In genomic region chr15:67095834-67096366, GRCh38 we compare ENCODE assay signal across 19 cellular contexts. TPM values are rescaled to one million over a fixed set of nuclear protein-coding genes. Genes with fewer than 3 reads are reported as not detected.
DNase-seq lines count a peak whose midpoint lies in the region; ATAC-seq and TF ChIP-seq lines count a peak whose summit lies in the region.
"Had no signal": no experiment of that assay in that cellular context is flagged by ENCODE, and none has a peak within 500 bp of the region (broad histone marks: within the 10 kb centered on the region; RNA-seq: fewer than 3 reads in every experiment).

No MANE protein-coding gene starts in this region.

- no peak overlapping the region for H2AFZ ChIP-seq in IMR-90 (replicated peaks; ENCODE audit: low read length, poor library complexity)

- H3K4me3 ChIP-seq in IMR-90 (ENCODE audit: insufficient read depth, low read depth, low read length) = no peak overlapping the region
- H3K4me3 ChIP-seq: pancreas, skin epidermis had no signal

- peaks cover 68% of the 10 kb centered on the region for H3K9me1 ChIP-seq in IMR-90 (ENCODE audit: insufficient read depth, low read length)

- peak overlapping the region; percentile 35 for H2BK5ac ChIP-seq in IMR-90 (ENCODE audit: low read depth, low read length, poor library complexity, severe bottlenecking)

- POLR2A ChIA-PET in IMR-90 (lab: Charles Lee; ENCODE audit: unreplicated experiment) = interaction anchor here (0.6 kb wide), 1 partner anchor 32 kb away, joined by 3 read pairs; no protein-coding TSS in a partner anchor

- peak overlapping the region; percentile 35; the same call in 2 of the 3 replicates for H2BK15ac ChIP-seq in IMR-90 (ENCODE audit: low read depth, low read length)

- peak overlapping the region; percentile 12; the same call in 1 of the 2 replicates for H4K5ac ChIP-seq in IMR-90 (ENCODE audit: low read depth, low read length)

- no peaks in the 10 kb centered on the region for H3K27me3 ChIP-seq in IMR-90 (ENCODE audit: control insufficient read depth, insufficient read depth, low read length)
- H3K27me3 ChIP-seq: pancreas had no signal

- no peaks in the 10 kb centered on the region for H3K27me3 Mint-ChIP-seq in activated CD4-positive, alpha-beta T cell treated with anti-CD3 and anti-CD28 coated beads, Interleukin-2, amount 10 ng/mL, durations not matched to agents 24 days and 14 days
- no peaks in the 10 kb centered on the region for H3K27me3 Mint-ChIP-seq in activated T-helper 17 cell treated with anti-CD3 and anti-CD28 coated beads, Interleukin-2, amount 50 U/mL, for 72 hours
- H3K27me3 Mint-ChIP-seq in naive B cell = no peaks in the 10 kb centered on the region
- H3K27me3 Mint-ChIP-seq: stimulated activated memory B cell treated with anti-CD40 and anti-IgM and Interleukin-4, amounts not matched to agents 10 μg/mL and 1 μg/mL and 100 μg/mL, for 72 hours; type B pancreatic cell had no signal

- peak overlapping the region; percentile 95 for H3K27ac Mint-ChIP-seq in activated CD4-positive, alpha-beta T cell treated with anti-CD3 and anti-CD28 coated beads, Interleukin-2, amount 10 ng/mL, durations not matched to agents 24 days and 14 days
- no peak overlapping the region for H3K27ac Mint-ChIP-seq in activated T-helper 17 cell treated with anti-CD3 and anti-CD28 coated beads, Interleukin-2, amount 50 U/mL, for 72 hours
- peak overlapping the region in 5 of 6 donors; percentile 44 to 98 (median 84) for H3K27ac Mint-ChIP-seq in naive B cell
- H3K27ac Mint-ChIP-seq: stimulated activated memory B cell treated with anti-CD40 and anti-IgM and Interleukin-4, amounts not matched to agents 10 μg/mL and 1 μg/mL and 100 μg/mL, for 72 hours; type B pancreatic cell had no signal

- H4K8ac ChIP-seq in IMR-90 (ENCODE audit: low read depth in 2 of 2, low read length in 2 of 2) = peak overlapping the region; percentile 10 to 27; a peak in 2 of 4 replicates

- CTCF ChIA-PET in IMR-90 (lab: Yijun Ruan, JAX) = no interaction called here

- peak; percentile 75 for DNase-seq in activated CD4-positive, alpha-beta T cell treated with anti-CD3 and anti-CD28 coated beads, Interleukin-2, amount 10 ng/mL, durations not matched to agents 24 days and 14 days
- no peak for DNase-seq in activated CD4-positive, alpha-beta T cell treated with anti-CD3 and anti-CD28 coated beads, Interleukin-2, amount 50 U/mL, for 48 hours
- no peak for DNase-seq in IMR-90
- DNase-seq in naive B cell = no peak
- DNase-seq in stimulated activated CD4-positive, alpha-beta T cell treated with anti-CD3 and anti-CD28 coated beads, Interleukin-15, amount 100 ng/mL, for 24 hours = no peak
- DNase-seq in sciatic nerve (ENCODE audit: low spot score) = no peak
- DNase-seq: 8988T, amniotic stem cell, COR-L47, NCI-H1105, NCI-H748 treated with DMSO at 0.1 percent for 48 hours, pancreas had no signal

- TF ChIP-seq POLR2A in IMR-90 (IDR thresholded peaks at IDR 0.05; ENCODE audit: low read depth, low read length) = no peak

- BruUV-seq in IMR-90 (replicated peaks; lab: Mats Ljungman, UMichigan) = no TSS peak

- TF ChIP-seq CTCF in IMR-90 (conservative IDR thresholded peaks at IDR 0.05; ENCODE audit: low read depth, low read length) = no peak

- H3K9me3 ChIP-seq in IMR-90 (ENCODE audit: control insufficient read depth, insufficient read depth, low read length) = no peaks in the 10 kb centered on the region
- H3K9me3 ChIP-seq: pancreas had no signal

- H2AK5ac ChIP-seq in IMR-90 (ENCODE audit: low read depth, low read length) = peak overlapping the region; percentile 78; the same call in 1 of the 2 replicates

- no peak overlapping the region for H3K4me2 ChIP-seq in IMR-90 (ENCODE audit: low read depth, low read length)
- H3K4me2 ChIP-seq: KMS-11 had no signal

- peak overlapping the region; percentile 48 for H3K14ac ChIP-seq in IMR-90 (replicated peaks; ENCODE audit: low read depth, low read length)

- H3K9me3 Mint-ChIP-seq in activated CD4-positive, alpha-beta T cell treated with anti-CD3 and anti-CD28 coated beads, Interleukin-2, amount 10 ng/mL, durations not matched to agents 24 days and 14 days = peaks cover 4% of the 10 kb centered on the region
- H3K9me3 Mint-ChIP-seq in activated T-helper 17 cell treated with anti-CD3 and anti-CD28 coated beads, Interleukin-2, amount 50 U/mL, for 72 hours = no peaks in the 10 kb centered on the region
- H3K9me3 Mint-ChIP-seq in naive B cell = no peaks in the 10 kb centered on the region
- H3K9me3 Mint-ChIP-seq: stimulated activated memory B cell treated with anti-CD40 and anti-IgM and Interleukin-4, amounts not matched to agents 10 μg/mL and 1 μg/mL and 100 μg/mL, for 72 hours; type B pancreatic cell had no signal

- peak overlapping the region; percentile 51 for H3K4ac ChIP-seq in IMR-90 (ENCODE audit: low read depth, low read length)

- no peak overlapping the region for H2AK9ac ChIP-seq in IMR-90 (replicated peaks; ENCODE audit: low read depth, low read length, poor library complexity)

- H2BK120ac ChIP-seq in IMR-90 (ENCODE audit: low read depth, low read length) = peak overlapping the region; percentile 17; the same call in 1 of the 2 replicates

- no peak overlapping the region for H3K27ac ChIP-seq in IMR-90 (ENCODE audit: insufficient read depth, low read length)
- H3K27ac ChIP-seq: KMS-11, pancreas, VCaP had no signal

- no peak overlapping the region for H3K56ac ChIP-seq in IMR-90 (ENCODE audit: extremely low read depth, insufficient read depth, low read length)

- peaks cover 83% of the 10 kb centered on the region for H3K4me1 Mint-ChIP-seq in activated CD4-positive, alpha-beta T cell treated with anti-CD3 and anti-CD28 coated beads, Interleukin-2, amount 10 ng/mL, durations not matched to agents 24 days and 14 days
- H3K4me1 Mint-ChIP-seq in activated T-helper 17 cell treated with anti-CD3 and anti-CD28 coated beads, Interleukin-2, amount 50 U/mL, for 72 hours = peaks cover 64% of the 10 kb centered on the region
- H3K4me1 Mint-ChIP-seq in naive B cell = peaks cover 76 to 94% (median 86%) of the 10 kb centered on the region in 3 donors

- TF ChIP-seq RAD21 in IMR-90 (IDR thresholded peaks at IDR 0.05; ENCODE audit: low read length) = no peak

- dilution Hi-C loops in IMR-90 (cut with HindIII; ENCODE audit: low sequenced_read_pairs, unreplicated experiment) = no loop called here

- peaks cover 94% of the 10 kb centered on the region for H4K20me1 ChIP-seq in IMR-90 (ENCODE audit: insufficient read depth, low read length)

- peak overlapping the region; percentile 27; the same call in 1 of the 2 replicates for H2BK20ac ChIP-seq in IMR-90 (ENCODE audit: low read depth, low read length)

- peak overlapping the region; percentile 11; the same call in 1 of the 2 replicates for H4K91ac ChIP-seq in IMR-90 (ENCODE audit: insufficient read depth, low read depth, low read length)

- no peak for ATAC-seq in IMR-90 (ENCODE audit: low read depth)
- peak; percentile 25 for ATAC-seq in activated T-helper 17 cell treated with anti-CD3 and anti-CD28 coated beads, Interleukin-2, amount 50 U/mL, for 72 hours (replicated peaks)
- ATAC-seq in naive B cell (ENCODE audit: low read depth in 2 of 2) = no peak
- no peak for ATAC-seq in HG02840 (IDR thresholded peaks at IDR 0.05; ENCODE audit: low FRiP score, unreplicated experiment)
- no peak for ATAC-seq in sciatic nerve
- ATAC-seq: pancreas; stimulated activated memory B cell treated with anti-CD40 and anti-IgM and Interleukin-4, amounts not matched to agents 10 μg/mL and 1 μg/mL and 100 μg/mL, for 72 hours had no signal

- peak overlapping the region; percentile 70 for H3K23ac ChIP-seq in IMR-90 (ENCODE audit: low read depth, low read length)

- intact Hi-C loops in activated CD4-positive, alpha-beta T cell treated with anti-CD3 and anti-CD28 coated beads, Interleukin-2, amount 10 ng/mL, durations not matched to agents 24 days and 14 days (cut with micrococcal nuclease) = no loop called here
- intact Hi-C loops in IMR-90 (cut with micrococcal nuclease) (no loop called here), sciatic nerve (cut with DNase I) (no loop called here)

- H3K4me1 ChIP-seq in IMR-90 (ENCODE audit: control insufficient read depth, insufficient read depth, low read length) = peaks cover 49% of the 10 kb centered on the region

- in situ Hi-C loops in IMR-90 (cut with MboI; ENCODE audit: low sequenced_read_pairs) = no loop called here

- H3K36me3 ChIP-seq in IMR-90 (ENCODE audit: control insufficient read depth, insufficient read depth, low read length) = peaks cover 56% of the 10 kb centered on the region
- H3K36me3 ChIP-seq: pancreas had no signal

- H3K9ac ChIP-seq in IMR-90 (ENCODE audit: low read depth, low read length) = no peak overlapping the region; the same call in 1 of the 2 replicates
- H3K9ac ChIP-seq: KMS-11 had no signal

- peaks cover 15 to 92% of the 10 kb centered on the region in 2 experiments; a peak in 3 of 4 replicates for H3K79me1 ChIP-seq in IMR-90 (ENCODE audit: low read depth in 1 of 2, low read length in 2 of 2)

- WGBS in IMR-90 (ENCODE audit: extremely low coverage in 2 of 2, insufficient read length in 1 of 2), 2 experiments = no CpG with 5 or more reads among the region's 8 CpGs

- peak overlapping the region; percentile 12; the same call in 1 of the 2 replicates for H3K18ac ChIP-seq in IMR-90 (ENCODE audit: low read depth, low read length)

- H3K4me3 Mint-ChIP-seq in activated CD4-positive, alpha-beta T cell treated with anti-CD3 and anti-CD28 coated beads, Interleukin-2, amount 10 ng/mL, durations not matched to agents 24 days and 14 days = peak overlapping the region; percentile 70
- no peak overlapping the region for H3K4me3 Mint-ChIP-seq in activated T-helper 17 cell treated with anti-CD3 and anti-CD28 coated beads, Interleukin-2, amount 50 U/mL, for 72 hours
- peak overlapping the region in 6 of 8 donors; percentile 16 to 86 (median 46) for H3K4me3 Mint-ChIP-seq in naive B cell
- H3K4me3 Mint-ChIP-seq: stimulated activated memory B cell treated with anti-CD40 and anti-IgM and Interleukin-4, amounts not matched to agents 10 μg/mL and 1 μg/mL and 100 μg/mL, for 72 hours; type B pancreatic cell had no signal

- peaks cover 61% of the 10 kb centered on the region for H3K36me3 Mint-ChIP-seq in activated CD4-positive, alpha-beta T cell treated with anti-CD3 and anti-CD28 coated beads, Interleukin-2, amount 10 ng/mL, durations not matched to agents 24 days and 14 days (ENCODE audit: low read depth)
- H3K36me3 Mint-ChIP-seq in activated T-helper 17 cell treated with anti-CD3 and anti-CD28 coated beads, Interleukin-2, amount 50 U/mL, for 72 hours (ENCODE audit: low read depth) = peaks cover 78% of the 10 kb centered on the region
- peaks cover 6 to 8% of the 10 kb centered on the region in 2 donors for H3K36me3 Mint-ChIP-seq in naive B cell

RNA-seq across cellular contexts. Expression of gene SMAD3, which starts 30.5 kb away (rescaled TPM):
- total RNA-seq in activated CD4-positive, alpha-beta T cell treated with anti-CD3 and anti-CD28 coated beads, Interleukin-2, amount 10 ng/mL, durations not matched to agents 24 days and 14 days = 59.9 and 61.6 TPM in 2 replicates
- total RNA-seq in IMR-90 (2012; rRNA removed) (71.0 and 71.1 TPM in 2 replicates), sciatic nerve (58.8 TPM)
- polyA plus RNA-seq in IMR-90 (2012; rRNA removed) (177 and 194 TPM in 2 replicates), naive B cell (ENCODE audit: low read depth in 6 of 6) (10 to 100 TPM; 34.7 to 68.7 (median 38.0) TPM)
- polyA plus RNA-seq in IMR-90 (2012; cell fraction: cytosol; rRNA removed) = 153 and 181 TPM in 2 replicates
- 378 and 409 TPM in 2 replicates for polyA plus RNA-seq in IMR-90 (2012; cell fraction: nucleus; rRNA removed; ENCODE audit: low replicate concordance)
- 10 to 100 TPM; 57.0 to 94.9 TPM for total RNA-seq in activated T-helper 17 cell treated with anti-CD3 and anti-CD28 coated beads, Interleukin-2, amount 50 U/mL, for 72 hours
